Comparison of ENCODE assay signal across 10 cellular contexts in the genomic region with DNA sequence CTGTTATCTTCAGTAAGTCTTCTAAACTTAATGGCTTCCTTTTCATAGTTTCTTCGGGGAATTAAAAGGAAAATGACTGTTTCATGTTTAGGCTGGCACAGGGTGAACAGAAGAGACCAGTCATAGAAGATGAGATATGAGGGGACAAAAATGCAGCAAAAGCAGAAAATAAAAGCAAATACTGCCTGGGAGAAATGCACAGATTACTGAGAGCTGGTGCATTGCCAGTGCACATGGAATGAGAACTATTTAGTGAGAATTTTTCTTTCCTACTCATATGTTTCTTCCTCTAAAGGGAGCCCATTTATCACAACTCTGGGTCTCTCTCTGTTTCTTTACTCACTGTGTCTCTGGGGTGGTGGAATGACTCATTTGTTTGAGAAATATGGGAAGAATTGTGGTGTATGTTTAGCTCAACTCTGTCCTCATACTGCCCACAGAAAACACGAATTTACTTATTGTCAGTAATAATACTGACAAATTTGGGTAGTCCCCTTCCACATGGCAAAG. TPM values are rescaled to one million over a fixed set of nuclear protein-coding genes. Genes with fewer than 3 reads are reported as not detected.
DNase-seq lines count a peak whose midpoint lies in the region; ATAC-seq, FAIRE-seq and TF ChIP-seq lines count a peak whose summit lies in the region.
"Had no signal": no experiment of that assay in that cellular context is flagged by ENCODE, and none has a peak within 500 bp of the region (broad histone marks: within the 10 kb centered on the region; RNA-seq: fewer than 3 reads in every experiment).

No MANE protein-coding gene starts in this region.

- in situ Hi-C loops in GM13976 (cut with MboI; ENCODE audit: low sequenced_read_pairs, unreplicated experiment), result loop anchor here (25.0 kb wide), 1 partner anchor 878 kb away; no protein-coding TSS in a partner anchor

- FAIRE-seq in bronchial epithelial cell (lab: Jason Lieb, UNC), result no peak
- FAIRE-seq in pancreas (lab: Jason Lieb, UNC), result no peak
- no peak for FAIRE-seq in kidney (lab: Jason Lieb, UNC)

- H3K9me3 ChIP-seq in pancreas, result no peaks in the 10 kb centered on the region
- no peaks in the 10 kb centered on the region for H3K9me3 ChIP-seq in kidney (ENCODE audit: control insufficient read depth in 1 of 2, low read length in 2 of 2)
- H3K9me3 ChIP-seq: esophagus squamous epithelium had no signal

- H3K27me3 ChIP-seq in bronchial epithelial cell (ENCODE audit: control insufficient read depth, insufficient read depth, low read length) (no peaks in the 10 kb centered on the region), pancreas (no peaks in the 10 kb centered on the region)

- peak; percentile 61 for ATAC-seq in HG03045 (IDR thresholded peaks at IDR 0.05; ENCODE audit: unreplicated experiment)
- ATAC-seq in pancreas, result peak; percentile 48 to 87 (median 79)
- ATAC-seq in HG03520 (IDR thresholded peaks at IDR 0.05; ENCODE audit: unreplicated experiment), result no peak

- H3K36me3 ChIP-seq in bronchial epithelial cell (ENCODE audit: control insufficient read depth, insufficient read depth, low read length), result no peaks in the 10 kb centered on the region
- H3K36me3 ChIP-seq in pancreas, result no peaks in the 10 kb centered on the region
- H3K36me3 ChIP-seq in kidney (ENCODE audit: control insufficient read depth in 1 of 2, insufficient read depth in 2 of 2, low read length in 2 of 2), result no peaks in the 10 kb centered on the region
- H3K36me3 ChIP-seq: esophagus squamous epithelium had no signal

- H3K9ac ChIP-seq in kidney (ENCODE audit: low read length in 2 of 2), result no peak overlapping the region

- TF ChIP-seq CTCF in GM13976 (IDR thresholded peaks at IDR 0.05; ENCODE audit: borderline replicate concordance, control extremely low read depth, extremely low read depth, insufficient read depth, missing control alignments), result no peak
- TF ChIP-seq CTCF in bronchial epithelial cell (IDR thresholded peaks at IDR 0.05; ENCODE audit: insufficient read depth, low read length, severe bottlenecking), result no peak
- no peak for TF ChIP-seq CTCF in pancreas (IDR thresholded peaks at IDR 0.05)
- TF ChIP-seq CTCF in kidney (IDR thresholded peaks at IDR 0.05; ENCODE audit: borderline replicate concordance, extremely low read depth, insufficient read depth), result no peak

- peaks cover 0 to 8% (median 0%) of the 10 kb centered on the region in 3 donors for H3K4me1 ChIP-seq in pancreas
- H3K4me1 ChIP-seq in kidney (ENCODE audit: control insufficient read depth in 1 of 2, insufficient read depth in 1 of 2, low read depth in 1 of 2, low read length in 2 of 2), result no peaks in the 10 kb centered on the region
- H3K4me1 ChIP-seq: esophagus squamous epithelium had no signal

- 5 to 6% methylated on average over 2 of the region's 2 CpGs for WGBS in pancreas, 2 donors

- H3K4me3 ChIP-seq in bronchial epithelial cell (ENCODE audit: low read depth, low read length), result no peak overlapping the region
- no peak overlapping the region for H3K4me3 ChIP-seq in pancreas
- no peak overlapping the region for H3K4me3 ChIP-seq in kidney (ENCODE audit: low read length in 2 of 2)
- H3K4me3 ChIP-seq: esophagus squamous epithelium had no signal

- DNase-seq in GM13976 (ENCODE audit: low spot score) (peak; percentile 29), bronchial epithelial cell (ENCODE audit: low read depth) (peak; percentile 73), pancreas (no peak), kidney (no peak), NCI-H748 treated with DMSO at 0.1 percent for 48 hours (lab: John Stamatoyannopoulos, UW) (no peak)
- DNase-seq in stimulated activated CD4-positive, alpha-beta T cell treated with anti-CD3 and anti-CD28 coated beads, Interleukin-4, amount 100 ng/mL, for 4 hours, result no peak
- DNase-seq: esophagus squamous epithelium, NCI-H2081 treated with DMSO at 0.1 percent for 48 hours had no signal

- H3K27ac ChIP-seq in pancreas (peak overlapping the region in 2 of 4 donors; percentile 4 to 35), kidney (ENCODE audit: low read depth in 2 of 2, low read length in 2 of 2) (no peak overlapping the region)

- intact Hi-C loops in pancreas (cut with DNase I) (no loop called here), kidney (cut with DNase I) (no loop called here)

RNA-seq across cellular contexts. Expression of a gene that starts 25.9 kb away (rescaled TPM):
- total RNA-seq in bronchial epithelial cell (not detected in 2 replicates), pancreas (under 1 TPM in 1 of 6 donors, not detected in 5; 0.06 TPM), kidney (1.2 TPM)
- polyA plus RNA-seq in pancreas (not detected), kidney (ENCODE audit: insufficient read depth, low read depth, low replicate concordance) (0.26 TPM)

Comparison
In these comparisons a context has a peak if more than half of its experiments do, and no peak if none do; other contexts are left out.
1. DNase-seq: peak in GM13976 (single experiment) and bronchial epithelial cell (single experiment); none in pancreas (0 of 6), stimulated activated CD4-positive, alpha-beta T cell treated with anti-CD3 and anti-CD28 coated beads, Interleukin-4, amount 100 ng/mL, for 4 hours (0 of 2), kidney (single experiment) and NCI-H748 treated with DMSO at 0.1 percent for 48 hours (single experiment).